Comparison of ENCODE assay signal across 8 cellular contexts in the genomic region with DNA sequence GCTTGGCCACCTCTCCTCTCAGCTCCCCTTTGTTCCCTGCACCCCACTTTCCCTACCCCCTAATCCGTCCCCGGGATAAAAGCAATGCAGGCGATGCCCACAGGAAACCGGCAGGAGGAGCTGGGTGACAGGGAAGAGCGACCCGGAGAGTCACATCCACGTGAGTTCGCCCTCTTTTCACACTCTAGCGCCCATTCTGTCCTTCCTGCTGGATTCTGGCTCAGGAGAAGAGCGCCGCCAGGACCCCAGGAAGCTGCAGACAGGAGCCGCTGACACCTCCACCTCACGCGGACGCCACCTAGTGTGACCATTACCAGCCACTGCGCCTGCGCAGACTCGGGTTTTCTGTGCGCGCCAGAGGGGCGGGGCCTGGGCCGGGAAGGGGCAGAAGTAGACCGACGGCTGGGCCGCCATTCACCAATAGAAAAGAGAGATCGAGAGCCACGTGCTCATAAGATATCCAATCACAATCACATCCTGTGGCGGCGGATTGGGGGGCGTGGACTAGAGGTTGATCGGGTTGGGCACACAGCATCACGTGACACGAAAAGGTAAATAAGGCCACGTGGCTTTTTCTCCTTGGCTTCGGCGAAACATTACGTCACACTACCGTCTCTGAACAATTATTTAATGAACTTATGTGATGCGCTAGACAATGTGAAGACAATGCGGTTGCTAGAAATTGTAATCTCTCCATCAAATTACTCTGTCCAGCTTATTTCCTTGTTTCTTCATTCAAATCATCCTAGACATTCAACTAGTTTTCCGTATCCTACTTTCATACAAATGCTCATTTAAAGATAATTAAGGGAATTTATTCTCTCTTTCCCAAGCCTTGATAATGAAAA. TPM values are rescaled to one million over a fixed set of nuclear protein-coding genes. Genes with fewer than 3 reads are reported as not detected.
DNase-seq lines count a peak whose midpoint lies in the region; ATAC-seq, FAIRE-seq and TF ChIP-seq lines count a peak whose summit lies in the region.

No MANE protein-coding gene starts in this region.

- TF ChIP-seq RAD21 in HepG2 (CRISPR knock-in tag; IDR thresholded peaks at IDR 0.05) = 0 out of 2 replicates have a peak, but pooled peaks have one; percentile 30

- peak; percentile 84 to 90 for TF ChIP-seq POLR2A in HepG2 (IDR thresholded peaks at IDR 0.05; ENCODE audit: insufficient read depth in 1 of 2, low read depth in 2 of 2, low read length in 2 of 2)

- POLR2A ChIA-PET in HepG2 (lab: Yijun Ruan, JAX) = interaction anchor here (0.5 to 7.1 kb wide), 11 partner anchors 9 to 152 kb away, joined by 3 to 76 read pairs (median 4); a partner anchor contains a TSS

- peak overlapping the region; percentile 95 for H3K9ac ChIP-seq in HepG2 (ENCODE audit: insufficient read depth, low read depth, low read length)

- in situ Hi-C loops in HepG2 (cut with HindIII; ENCODE audit: extremely low pct_ligation_motif_present, low pct_unique_long_range_greater_than_20kb) = no loop called here

- peaks cover 34% of the 10 kb centered on the region for H3K4me1 ChIP-seq in HepG2 (ENCODE audit: insufficient read depth, low read length)

- H4K20me1 ChIP-seq in HepG2 (ENCODE audit: insufficient read depth, low read length) = no peaks in the 10 kb centered on the region

- peak overlapping the region; percentile 82 to 95 (median 88) for H3K27ac Mint-ChIP-seq in CD14-positive monocyte

- no peaks in the 10 kb centered on the region for H3K36me3 Mint-ChIP-seq in CD14-positive monocyte

- TF ChIP-seq CTCF in CD14-positive monocyte (IDR thresholded peaks at IDR 0.05) (peak; percentile 64), HepG2 (CRISPR knock-in tag; IDR thresholded peaks at IDR 0.05) (peak; percentile 81)

- H3K27me3 Mint-ChIP-seq in CD14-positive monocyte (ENCODE audit: low read depth in 3 of 3) = peaks cover 1 to 6% (median 4%) of the 10 kb centered on the region in 3 donors

- peak; percentile 87 for FAIRE-seq in HepG2 (lab: Jason Lieb, UNC)

- no TSS peak for BruUV-seq in HepG2 (replicated peaks; lab: Mats Ljungman, UMichigan)

- DNase-seq in CD14-positive monocyte (ENCODE audit: low spot score) = peak; percentile 99
- peak; percentile 100 for DNase-seq in NCI-H69 (lab: John Stamatoyannopoulos, UW)
- DNase-seq in activated CD4-positive, alpha-beta T cell treated with anti-CD3 and anti-CD28 coated beads, Interleukin-2, amount 50 U/mL, for 24 hours (ENCODE audit: low read depth in 1 of 2, low spot score in 1 of 2) = peak; percentile 99 to 100
- DNase-seq in dermis blood vessel endothelial cell = peak; percentile 99
- peak; percentile 99 for DNase-seq in HepG2 (ENCODE audit: low spot score)
- DNase-seq in stimulated activated CD4-positive, alpha-beta T cell treated with anti-CD3 and anti-CD28 coated beads, Interleukin-4, amount 100 ng/mL, for 1 hour = peak; percentile 100

- H3K4me3 ChIP-seq in HepG2 (replicated peaks in 1 of 3; ENCODE audit: insufficient read depth in 1 of 3, low read depth in 2 of 3, low read length in 3 of 3) = peak overlapping the region; percentile 70 to 82 (median 70)

- peaks cover 11% of the 10 kb centered on the region for H3K4me1 Mint-ChIP-seq in CD14-positive monocyte

- TF ChIP-seq EP300 in HepG2 (IDR thresholded peaks at IDR 0.05; ENCODE audit: low read depth in 2 of 2, low read length in 2 of 2) (peak in 1 of 2 experiments; percentile 23; a peak in 1 of 4 replicates), HepG2 (CRISPR knock-in tag; IDR thresholded peaks at IDR 0.05; ENCODE audit: borderline replicate concordance) (no peak; the same call in 1 of the 2 replicates)

- no peaks in the 10 kb centered on the region for H3K36me3 ChIP-seq in HepG2 (replicated peaks in 1 of 2; ENCODE audit: control insufficient read depth in 1 of 2, insufficient read depth in 2 of 2, low read length in 2 of 2)

- peak overlapping the region; percentile 90 for H3K27ac ChIP-seq in HepG2 (ENCODE audit: extremely low read length, insufficient read depth, low read length)

- WGBS in HepG2 (ENCODE audit: low lambda C conversion rate) = 5% methylated on average over 33 of the region's 41 CpGs

- peak overlapping the region; percentile 95 for H3K4me2 ChIP-seq in HepG2 (ENCODE audit: low read depth, low read length)

- peak overlapping the region; percentile 84 to 94 for H3K4me3 Mint-ChIP-seq in CD14-positive monocyte

- ATAC-seq in GM19351 (IDR thresholded peaks at IDR 0.05; ENCODE audit: unreplicated experiment) = peak; percentile 99
- peak; percentile 95 for ATAC-seq in HG03521 (IDR thresholded peaks at IDR 0.05; ENCODE audit: unreplicated experiment)
- ATAC-seq in HepG2 = peak; percentile 89

- peaks cover 4% of the 10 kb centered on the region for H3K79me2 ChIP-seq in HepG2 (ENCODE audit: insufficient read depth, low read length)

- peak overlapping the region; percentile 21 for H2AFZ ChIP-seq in HepG2 (ENCODE audit: low read length)

- intact Hi-C loops in CD14-positive monocyte (cut with micrococcal nuclease) = loop anchor here (1.0 to 10.0 kb wide), 4 partner anchors 15 to 120 kb away; a partner anchor contains a TSS
- intact Hi-C loops in HepG2 (cut with micrococcal nuclease; ENCODE audit: unreplicated experiment) = no loop called here

- peaks cover 0 to 2% (median 0%) of the 10 kb centered on the region in 7 donors for H3K9me3 Mint-ChIP-seq in CD14-positive monocyte

- no peaks in the 10 kb centered on the region for H3K9me3 ChIP-seq in HepG2 (ENCODE audit: low read length)

- no peaks in the 10 kb centered on the region; a peak in 1 of 5 replicates for H3K27me3 ChIP-seq in HepG2 (ENCODE audit: control insufficient read depth in 1 of 2, insufficient read depth in 2 of 2, low read length in 2 of 2)

- CTCF ChIA-PET in HepG2 (lab: Yijun Ruan, JAX; ENCODE audit: low intra/inter-chr PET ratio, low total read pairs) = interaction anchor here (1.7 kb wide), 1 partner anchor 15 kb away, joined by 5 read pairs; a partner anchor contains a TSS

RNA-seq across cellular contexts. Expression of a gene that starts 10.1 kb away (rescaled TPM):
- polyA plus RNA-seq in CD14-positive monocyte = not detected
- not detected in 2 replicates for total RNA-seq in dermis blood vessel endothelial cell
- 0.87 and 1.4 TPM in 2 replicates for total RNA-seq in HepG2 (2016; rRNA removed; fragmentation: Illumina TruSeq; extraction: Trizol)
- 1.4 and 1.6 TPM in 2 replicates for total RNA-seq in HepG2 (2016; cell fraction: cytosol; rRNA removed; fragmentation: Illumina TruSeq; extraction: Trizol; ENCODE audit: low read depth)
- total RNA-seq in HepG2 (2016; cell fraction: insoluble cytoplasmic fraction; rRNA removed; fragmentation: Illumina TruSeq; extraction: Trizol) = 1.4 and 2.0 TPM in 2 replicates
- 1.3 and 1.4 TPM in 2 replicates for total RNA-seq in HepG2 (2016; cell fraction: membrane; rRNA removed; fragmentation: Illumina TruSeq; extraction: Trizol)
- total RNA-seq in HepG2 (2016; cell fraction: nucleus; rRNA removed; fragmentation: Illumina TruSeq; extraction: Trizol) = 1.1 TPM in 1 of 2 replicates, not detected in the other
- 0.33 and 0.59 TPM in 2 replicates for polyA plus RNA-seq in HepG2 (2011; rRNA removed)
- polyA plus RNA-seq in HepG2 (2011; cell fraction: cytosol; rRNA removed) = 0.42 and 0.54 TPM in 2 replicates
- not detected in 2 replicates for polyA plus RNA-seq in HepG2 (2011; cell fraction: nucleus; rRNA removed)
- polyA plus RNA-seq in HepG2 (2012) = 0.41 and 0.44 TPM in 2 replicates
- polyA plus RNA-seq in HepG2 (2016; cell fraction: cytosol; fragmentation: Illumina TruSeq; extraction: Trizol; ENCODE audit: low read depth) = 1.4 and 1.7 TPM in 2 replicates
- polyA plus RNA-seq in HepG2 (2016; cell fraction: insoluble cytoplasmic fraction; fragmentation: Illumina TruSeq; extraction: Trizol; ENCODE audit: low read depth) = 1.0 and 1.1 TPM in 2 replicates
- 1.1 and 1.2 TPM in 2 replicates for polyA plus RNA-seq in HepG2 (2016; cell fraction: membrane; fragmentation: Illumina TruSeq; extraction: Trizol; ENCODE audit: low read depth)
- 1.7 TPM in 1 of 2 replicates, not detected in the other for polyA plus RNA-seq in HepG2 (2016; cell fraction: nucleus; fragmentation: Illumina TruSeq; extraction: Trizol; ENCODE audit: insufficient read depth, low read depth)
- not detected in 2 replicates for polyA minus RNA-seq in HepG2 (2011; rRNA and poly(A)+ RNA removed; ENCODE audit: low replicate concordance)
- polyA minus RNA-seq in HepG2 (2011; cell fraction: cytosol; rRNA and poly(A)+ RNA removed) = not detected in 2 replicates
- polyA minus RNA-seq in HepG2 (2011; cell fraction: nucleus; rRNA and poly(A)+ RNA removed) = not detected in 2 replicates

RNA-seq across cellular contexts. Expression of a gene that starts 15.4 kb away (rescaled TPM):
- under 1 TPM; 0.30 to 0.72 TPM for polyA plus RNA-seq in CD14-positive monocyte
- total RNA-seq in dermis blood vessel endothelial cell = 1.5 and 3.4 TPM in 2 replicates
- total RNA-seq in HepG2 (2016; rRNA removed; fragmentation: Illumina TruSeq; extraction: Trizol) = 3.4 and 7.0 TPM in 2 replicates
- total RNA-seq in HepG2 (2016; cell fraction: cytosol; rRNA removed; fragmentation: Illumina TruSeq; extraction: Trizol; ENCODE audit: low read depth) = 1.7 and 1.8 TPM in 2 replicates
- 3.3 and 4.9 TPM in 2 replicates for total RNA-seq in HepG2 (2016; cell fraction: insoluble cytoplasmic fraction; rRNA removed; fragmentation: Illumina TruSeq; extraction: Trizol)
- total RNA-seq in HepG2 (2016; cell fraction: membrane; rRNA removed; fragmentation: Illumina TruSeq; extraction: Trizol) = 1.4 and 1.9 TPM in 2 replicates
- 1.8 and 2.1 TPM in 2 replicates for total RNA-seq in HepG2 (2016; cell fraction: nucleus; rRNA removed; fragmentation: Illumina TruSeq; extraction: Trizol)
- polyA plus RNA-seq in HepG2 (2011; rRNA removed) = 4.8 and 5.8 TPM in 2 replicates
- 4.1 and 5.0 TPM in 2 replicates for polyA plus RNA-seq in HepG2 (2011; cell fraction: cytosol; rRNA removed)
- polyA plus RNA-seq in HepG2 (2011; cell fraction: nucleus; rRNA removed) = 2.5 and 3.0 TPM in 2 replicates
- 4.1 and 6.6 TPM in 2 replicates for polyA plus RNA-seq in HepG2 (2012)
- polyA plus RNA-seq in HepG2 (2016; cell fraction: cytosol; fragmentation: Illumina TruSeq; extraction: Trizol; ENCODE audit: low read depth) = 0.69 and 0.86 TPM in 2 replicates
- 4.5 and 4.9 TPM in 2 replicates for polyA plus RNA-seq in HepG2 (2016; cell fraction: insoluble cytoplasmic fraction; fragmentation: Illumina TruSeq; extraction: Trizol; ENCODE audit: low read depth)
- 0.82 and 0.95 TPM in 2 replicates for polyA plus RNA-seq in HepG2 (2016; cell fraction: membrane; fragmentation: Illumina TruSeq; extraction: Trizol; ENCODE audit: low read depth)
- 2.4 and 2.7 TPM in 2 replicates for polyA plus RNA-seq in HepG2 (2016; cell fraction: nucleus; fragmentation: Illumina TruSeq; extraction: Trizol; ENCODE audit: insufficient read depth, low read depth)
- 0.91 and 4.7 TPM in 2 replicates for polyA minus RNA-seq in HepG2 (2011; rRNA and poly(A)+ RNA removed; ENCODE audit: low replicate concordance)
- 0.79 and 1.8 TPM in 2 replicates for polyA minus RNA-seq in HepG2 (2011; cell fraction: cytosol; rRNA and poly(A)+ RNA removed)
- 2.3 and 3.9 TPM in 2 replicates for polyA minus RNA-seq in HepG2 (2011; cell fraction: nucleus; rRNA and poly(A)+ RNA removed)

RNA-seq across cellular contexts. Expression of a gene that starts 24.4 kb away (rescaled TPM):
- polyA plus RNA-seq in CD14-positive monocyte = not detected
- under 0.01 TPM in 2 replicates for total RNA-seq in dermis blood vessel endothelial cell
- 623 and 7,407 TPM in 2 replicates for total RNA-seq in HepG2 (2016; rRNA removed; fragmentation: Illumina TruSeq; extraction: Trizol)
- total RNA-seq in HepG2 (2016; cell fraction: cytosol; rRNA removed; fragmentation: Illumina TruSeq; extraction: Trizol; ENCODE audit: low read depth) = 43,967 and 49,615 TPM in 2 replicates
- 747 and 6,785 TPM in 2 replicates for total RNA-seq in HepG2 (2016; cell fraction: insoluble cytoplasmic fraction; rRNA removed; fragmentation: Illumina TruSeq; extraction: Trizol)
- 4,501 and 5,797 TPM in 2 replicates for total RNA-seq in HepG2 (2016; cell fraction: membrane; rRNA removed; fragmentation: Illumina TruSeq; extraction: Trizol)
- total RNA-seq in HepG2 (2016; cell fraction: nucleus; rRNA removed; fragmentation: Illumina TruSeq; extraction: Trizol) = 25,631 and 27,214 TPM in 2 replicates
- polyA plus RNA-seq in HepG2 (2011; rRNA removed) = not detected in 2 replicates
- under 0.01 TPM in 2 replicates for polyA plus RNA-seq in HepG2 (2011; cell fraction: cytosol; rRNA removed)
- polyA plus RNA-seq in HepG2 (2011; cell fraction: nucleus; rRNA removed) = under 0.01 TPM in 2 replicates
- 161 and 404 TPM in 2 replicates for polyA plus RNA-seq in HepG2 (2012)
- 58.8 TPM in 1 of 2 replicates, not detected in the other for polyA plus RNA-seq in HepG2 (2016; cell fraction: cytosol; fragmentation: Illumina TruSeq; extraction: Trizol; ENCODE audit: low read depth)
- polyA plus RNA-seq in HepG2 (2016; cell fraction: insoluble cytoplasmic fraction; fragmentation: Illumina TruSeq; extraction: Trizol; ENCODE audit: low read depth) = not detected in 2 replicates
- not detected in 2 replicates for polyA plus RNA-seq in HepG2 (2016; cell fraction: membrane; fragmentation: Illumina TruSeq; extraction: Trizol; ENCODE audit: low read depth)
- 62.4 TPM in 1 of 2 replicates, not detected in the other for polyA plus RNA-seq in HepG2 (2016; cell fraction: nucleus; fragmentation: Illumina TruSeq; extraction: Trizol; ENCODE audit: insufficient read depth, low read depth)
- polyA minus RNA-seq in HepG2 (2011; rRNA and poly(A)+ RNA removed; ENCODE audit: low replicate concordance) = under 0.01 TPM in 2 replicates
- polyA minus RNA-seq in HepG2 (2011; cell fraction: cytosol; rRNA and poly(A)+ RNA removed) = 32,519 and 40,246 TPM in 2 replicates
- polyA minus RNA-seq in HepG2 (2011; cell fraction: nucleus; rRNA and poly(A)+ RNA removed) = under 0.01 TPM in 2 replicates

RNA-seq across cellular contexts. Expression of a gene that starts 25.8 kb away (rescaled TPM):
- polyA plus RNA-seq in CD14-positive monocyte (10 to 100 TPM in 1 of 2 donors, not detected in 1; 52.3 TPM), HepG2 (2011; rRNA removed) (under 0.01 TPM in 2 replicates)
- total RNA-seq in dermis blood vessel endothelial cell (under 0.01 TPM in 2 replicates), HepG2 (2016; rRNA removed; fragmentation: Illumina TruSeq; extraction: Trizol) (1,104 and 11,327 TPM in 2 replicates)
- total RNA-seq in HepG2 (2016; cell fraction: cytosol; rRNA removed; fragmentation: Illumina TruSeq; extraction: Trizol; ENCODE audit: low read depth) = 75,622 and 87,357 TPM in 2 replicates
- total RNA-seq in HepG2 (2016; cell fraction: insoluble cytoplasmic fraction; rRNA removed; fragmentation: Illumina TruSeq; extraction: Trizol) = 1,281 and 10,696 TPM in 2 replicates
- 7,098 and 8,950 TPM in 2 replicates for total RNA-seq in HepG2 (2016; cell fraction: membrane; rRNA removed; fragmentation: Illumina TruSeq; extraction: Trizol)
- total RNA-seq in HepG2 (2016; cell fraction: nucleus; rRNA removed; fragmentation: Illumina TruSeq; extraction: Trizol) = 36,023 and 40,311 TPM in 2 replicates
- polyA plus RNA-seq in HepG2 (2011; cell fraction: cytosol; rRNA removed) = under 0.01 TPM in 2 replicates
- under 0.01 TPM in 2 replicates for polyA plus RNA-seq in HepG2 (2011; cell fraction: nucleus; rRNA removed)
- polyA plus RNA-seq in HepG2 (2012) = 161 and 363 TPM in 2 replicates
- 126 TPM in 1 of 2 replicates, not detected in the other for polyA plus RNA-seq in HepG2 (2016; cell fraction: cytosol; fragmentation: Illumina TruSeq; extraction: Trizol; ENCODE audit: low read depth)
- not detected in 2 replicates for polyA plus RNA-seq in HepG2 (2016; cell fraction: insoluble cytoplasmic fraction; fragmentation: Illumina TruSeq; extraction: Trizol; ENCODE audit: low read depth)
- not detected in 2 replicates for polyA plus RNA-seq in HepG2 (2016; cell fraction: membrane; fragmentation: Illumina TruSeq; extraction: Trizol; ENCODE audit: low read depth)
- polyA plus RNA-seq in HepG2 (2016; cell fraction: nucleus; fragmentation: Illumina TruSeq; extraction: Trizol; ENCODE audit: insufficient read depth, low read depth) = 46.8 TPM in 1 of 2 replicates, not detected in the other
- polyA minus RNA-seq in HepG2 (2011; rRNA and poly(A)+ RNA removed; ENCODE audit: low replicate concordance) = under 0.01 TPM in 2 replicates
- 35,022 and 47,630 TPM in 2 replicates for polyA minus RNA-seq in HepG2 (2011; cell fraction: cytosol; rRNA and poly(A)+ RNA removed)
- polyA minus RNA-seq in HepG2 (2011; cell fraction: nucleus; rRNA and poly(A)+ RNA removed) = under 0.01 TPM in 2 replicates

RNA-seq across cellular contexts. Expression of a gene that starts 51.5 kb away (rescaled TPM):
- not detected for polyA plus RNA-seq in CD14-positive monocyte
- not detected in 2 replicates for total RNA-seq in dermis blood vessel endothelial cell
- 0.46 and 0.80 TPM in 2 replicates for total RNA-seq in HepG2 (2016; rRNA removed; fragmentation: Illumina TruSeq; extraction: Trizol)
- total RNA-seq in HepG2 (2016; cell fraction: cytosol; rRNA removed; fragmentation: Illumina TruSeq; extraction: Trizol; ENCODE audit: low read depth) = 0.44 and 0.61 TPM in 2 replicates
- 0.37 and 0.48 TPM in 2 replicates for total RNA-seq in HepG2 (2016; cell fraction: insoluble cytoplasmic fraction; rRNA removed; fragmentation: Illumina TruSeq; extraction: Trizol)
- 1.1 TPM in 2 replicates for total RNA-seq in HepG2 (2016; cell fraction: membrane; rRNA removed; fragmentation: Illumina TruSeq; extraction: Trizol)
- 0.56 and 0.75 TPM in 2 replicates for total RNA-seq in HepG2 (2016; cell fraction: nucleus; rRNA removed; fragmentation: Illumina TruSeq; extraction: Trizol)
- 0.08 and 0.09 TPM in 2 replicates for polyA plus RNA-seq in HepG2 (2011; rRNA removed)
- polyA plus RNA-seq in HepG2 (2011; cell fraction: cytosol; rRNA removed) = 0.09 TPM in 1 of 2 replicates, not detected in the other
- 0.27 and 0.28 TPM in 2 replicates for polyA plus RNA-seq in HepG2 (2011; cell fraction: nucleus; rRNA removed)
- polyA plus RNA-seq in HepG2 (2012) = 0.05 TPM in 1 of 2 replicates, not detected in the other
- polyA plus RNA-seq in HepG2 (2016; cell fraction: cytosol; fragmentation: Illumina TruSeq; extraction: Trizol; ENCODE audit: low read depth) = 0.61 and 0.75 TPM in 2 replicates
- 0.61 and 1.6 TPM in 2 replicates for polyA plus RNA-seq in HepG2 (2016; cell fraction: insoluble cytoplasmic fraction; fragmentation: Illumina TruSeq; extraction: Trizol; ENCODE audit: low read depth)
- 0.93 and 1.2 TPM in 2 replicates for polyA plus RNA-seq in HepG2 (2016; cell fraction: membrane; fragmentation: Illumina TruSeq; extraction: Trizol; ENCODE audit: low read depth)
- polyA plus RNA-seq in HepG2 (2016; cell fraction: nucleus; fragmentation: Illumina TruSeq; extraction: Trizol; ENCODE audit: insufficient read depth, low read depth) = 1.5 and 3.3 TPM in 2 replicates
- polyA minus RNA-seq in HepG2 (2011; rRNA and poly(A)+ RNA removed; ENCODE audit: low replicate concordance) = 0.18 TPM in 1 of 2 replicates, not detected in the other
- polyA minus RNA-seq in HepG2 (2011; cell fraction: cytosol; rRNA and poly(A)+ RNA removed) = not detected in 2 replicates
- not detected in 2 replicates for polyA minus RNA-seq in HepG2 (2011; cell fraction: nucleus; rRNA and poly(A)+ RNA removed)

Comparison
In these comparisons a context has a peak if more than half of its experiments do, and no peak if none do; other contexts are left out.
1. Peak in every context shown above with its lines: DNase-seq, ATAC-seq, H3K4me3 ChIP-seq and H3K27ac ChIP-seq.
2. RNA of a gene that starts 24.4 kb away (total RNA-seq): 623 to 49,615 TPM in HepG2; under 0.01 TPM in dermis blood vessel endothelial cell; every median in the first group is over 100 times any median in the second.